In the genomic region with DNA sequence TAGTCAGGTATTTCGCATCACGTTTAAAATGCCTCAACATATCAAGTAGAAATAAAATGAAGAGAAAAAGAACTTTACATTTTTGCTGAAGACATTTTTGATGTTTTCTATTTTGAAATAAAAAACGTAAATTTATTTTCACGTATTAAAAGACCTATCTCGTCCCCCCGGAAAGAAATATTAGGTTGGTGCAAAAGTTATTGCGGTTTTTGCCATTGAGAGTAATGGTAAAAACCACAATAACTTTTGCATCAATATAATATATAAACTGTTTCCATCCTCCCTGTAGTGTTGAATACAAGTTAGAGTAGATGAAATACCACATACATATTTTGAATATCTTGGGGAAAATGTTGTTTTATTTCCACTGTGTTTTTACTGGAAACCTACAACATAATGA, we compare ENCODE assay signal across 1 cellular context.
TF ChIP-seq lines count a peak whose summit lies in the region.

No MANE protein-coding gene starts in this region.

TF ChIP-seq in endothelial cell of umbilical vein, 7 proteins besides CTCF, POLR2A, EP300 and RAD21:
- TF ChIP-seq GATA2 (IDR thresholded peaks at IDR 0.05; ENCODE audit: insufficient read depth, insufficient read length, low read depth, low read length) (no peak), EZH2 (IDR thresholded peaks at IDR 0.05; ENCODE audit: borderline replicate concordance, low read depth, low read length, severe bottlenecking) (no peak), MYC (IDR thresholded peaks at IDR 0.05; ENCODE audit: low read depth, low read length) (no peak), POLR2AphosphoS5 (IDR thresholded peaks at IDR 0.05; ENCODE audit: insufficient read depth, low read depth, low read length) (no peak)
- TF ChIP-seq, protein P1, sequence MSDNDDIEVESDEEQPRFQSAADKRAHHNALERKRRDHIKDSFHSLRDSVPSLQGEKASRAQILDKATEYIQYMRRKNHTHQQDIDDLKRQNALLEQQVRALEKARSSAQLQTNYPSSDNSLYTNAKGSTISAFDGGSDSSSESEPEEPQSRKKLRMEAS (IDR thresholded peaks at IDR 0.05; ENCODE audit: insufficient read depth, insufficient read length): no peak
